1 cellular context compared by ENCODE assay signal in the genomic region with DNA sequence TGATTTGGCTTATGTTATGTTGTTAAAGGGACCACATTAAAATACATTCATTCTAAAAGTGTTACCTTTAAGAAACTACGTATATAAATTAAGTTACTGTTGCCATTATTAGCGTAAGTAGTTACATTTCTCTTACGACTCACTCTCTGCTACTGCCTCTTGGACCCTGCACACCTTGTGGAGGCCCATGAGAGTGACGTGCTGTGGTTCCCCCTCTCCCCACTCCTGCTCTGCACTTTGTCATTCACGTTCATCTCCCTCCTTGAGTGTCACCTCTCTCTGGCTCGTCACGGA.
TF ChIP-seq lines count a peak whose summit lies in the region.

No MANE protein-coding gene starts in this region.

TF ChIP-seq in HepG2, 621 proteins besides CTCF, POLR2A, EP300 and RAD21 (continued from another document):
- TF ChIP-seq, protein P1, sequence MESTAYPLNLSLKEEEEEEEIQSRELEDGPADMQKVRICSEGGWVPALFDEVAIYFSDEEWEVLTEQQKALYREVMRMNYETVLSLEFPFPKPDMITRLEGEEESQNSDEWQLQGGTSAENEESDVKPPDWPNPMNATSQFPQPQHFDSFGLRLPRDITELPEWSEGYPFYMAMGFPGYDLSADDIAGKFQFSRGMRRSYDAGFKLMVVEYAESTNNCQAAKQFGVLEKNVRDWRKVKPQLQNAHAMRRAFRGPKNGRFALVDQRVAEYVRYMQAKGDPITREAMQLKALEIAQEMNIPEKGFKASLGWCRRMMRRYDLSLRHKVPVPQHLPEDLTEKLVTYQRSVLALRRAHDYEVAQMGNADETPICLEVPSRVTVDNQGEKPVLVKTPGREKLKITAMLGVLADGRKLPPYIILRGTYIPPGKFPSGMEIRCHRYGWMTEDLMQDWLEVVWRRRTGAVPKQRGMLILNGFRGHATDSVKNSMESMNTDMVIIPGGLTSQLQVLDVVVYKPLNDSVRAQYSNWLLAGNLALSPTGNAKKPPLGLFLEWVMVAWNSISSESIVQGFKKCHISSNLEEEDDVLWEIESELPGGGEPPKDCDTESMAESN (CRISPR knock-in tag; conservative IDR thresholded peaks at IDR 0.05), result peak; percentile 75
- TF ChIP-seq FOXP1 (IDR thresholded peaks at IDR 0.05) (no peak), FOXP1 (CRISPR knock-in tag; IDR thresholded peaks at IDR 0.05) (no peak), STAT5B (CRISPR knock-in tag; IDR thresholded peaks at IDR 0.05) (no peak), MAX (IDR thresholded peaks at IDR 0.05) (no peak), ZNF766 (CRISPR knock-in tag; IDR thresholded peaks at IDR 0.05; ENCODE audit: borderline replicate concordance) (no peak), FOXA3 (CRISPR knock-in tag; IDR thresholded peaks at IDR 0.05) (no peak), SP1 (IDR thresholded peaks at IDR 0.05) (no peak), SP1 (CRISPR knock-in tag; IDR thresholded peaks at IDR 0.05) (no peak), NFE2L2 (IDR thresholded peaks at IDR 0.05; ENCODE audit: low read length) (no peak), POLR2G (IDR thresholded peaks at IDR 0.05; ENCODE audit: low read depth, low read length) (no peak), ZNF550 (CRISPR knock-in tag; IDR thresholded peaks at IDR 0.05; ENCODE audit: borderline replicate concordance) (no peak), NFIB (CRISPR knock-in tag; IDR thresholded peaks at IDR 0.05; ENCODE audit: borderline replicate concordance) (no peak), MED1 (CRISPR knock-in tag; IDR thresholded peaks at IDR 0.05) (no peak), CEBPG (CRISPR knock-in tag; IDR thresholded peaks at IDR 0.05) (no peak)
